ENCODE assay signal across 11 cellular contexts in the genomic region with DNA sequence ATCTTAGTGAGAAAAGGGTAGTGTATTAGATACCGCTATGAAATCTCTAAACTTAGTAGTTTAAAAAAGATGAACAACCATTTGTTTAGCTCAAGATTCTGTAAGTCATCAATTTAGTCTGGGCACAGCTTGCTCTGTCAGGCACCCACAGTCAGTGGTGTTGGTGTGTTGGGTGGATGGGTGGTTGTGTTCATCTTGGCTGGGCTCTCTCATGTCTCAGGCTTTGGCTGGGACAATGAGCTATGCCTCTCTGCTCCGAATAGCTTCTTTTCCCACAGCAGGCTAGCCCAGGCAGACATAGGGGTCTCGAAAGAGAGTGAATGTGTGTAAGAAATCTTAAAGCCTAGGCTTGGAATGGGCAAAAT.
DNase-seq lines count a peak whose midpoint lies in the region; ATAC-seq and TF ChIP-seq lines count a peak whose summit lies in the region.
"Had no signal": no experiment of that assay in that cellular context is flagged by ENCODE, and none has a peak within 500 bp of the region (broad histone marks: within the 10 kb centered on the region; RNA-seq: fewer than 3 reads in every experiment).

No MANE protein-coding gene starts in this region.

- no peak overlapping the region for H3K27ac ChIP-seq in GM23338 (ENCODE audit: low read depth)
- H3K27ac ChIP-seq: epithelial cell of prostate had no signal

- no peaks in the 10 kb centered on the region for H4K20me1 ChIP-seq in GM23338 (replicated peaks; ENCODE audit: insufficient read depth)

- H3K36me3 Mint-ChIP-seq in activated T-helper 17 cell treated with anti-CD3 and anti-CD28 coated beads, Interleukin-2, amount 50 U/mL, for 72 hours (ENCODE audit: low read depth): no peaks in the 10 kb centered on the region
- no peaks in the 10 kb centered on the region; the same call in 2 of the 3 replicates for H3K36me3 Mint-ChIP-seq in GM23338 (ENCODE audit: low read depth)

- H2AFZ ChIP-seq in GM23338: no peak overlapping the region; the same call in 1 of the 2 replicates

- peak; percentile 26 for ATAC-seq in GM18858 (IDR thresholded peaks at IDR 0.05; ENCODE audit: unreplicated experiment)
- ATAC-seq in GM21390 (IDR thresholded peaks at IDR 0.05; ENCODE audit: unreplicated experiment): peak; percentile 27
- ATAC-seq in HG03025 (IDR thresholded peaks at IDR 0.05; ENCODE audit: low FRiP score, unreplicated experiment): peak; percentile 44
- ATAC-seq in activated T-helper 17 cell treated with anti-CD3 and anti-CD28 coated beads, Interleukin-2, amount 50 U/mL, for 72 hours (replicated peaks): peak; percentile 18
- no peak for ATAC-seq in GM23338

- H3K79me2 ChIP-seq in GM23338 (replicated peaks; ENCODE audit: insufficient read depth): no peaks in the 10 kb centered on the region

- H3F3A ChIP-seq in GM23338 (replicated peaks; ENCODE audit: low read depth): no peaks in the 10 kb centered on the region

- H3K9me2 ChIP-seq in GM23338 (ENCODE audit: insufficient read depth): peaks cover 23% of the 10 kb centered on the region

- no peak for TF ChIP-seq CTCF in GM23338 (conservative IDR thresholded peaks at IDR 0.05; ENCODE audit: low read depth in 2 of 2)

- peaks cover 22% of the 10 kb centered on the region for H3K4me1 Mint-ChIP-seq in activated T-helper 17 cell treated with anti-CD3 and anti-CD28 coated beads, Interleukin-2, amount 50 U/mL, for 72 hours
- H3K4me1 Mint-ChIP-seq in GM23338: peaks cover 20% of the 10 kb centered on the region

- H3K4me3 Mint-ChIP-seq in activated T-helper 17 cell treated with anti-CD3 and anti-CD28 coated beads, Interleukin-2, amount 50 U/mL, for 72 hours: peak overlapping the region; percentile 31
- H3K4me3 Mint-ChIP-seq in GM23338: no peak overlapping the region

- no peak overlapping the region for H3K4me2 ChIP-seq in GM23338

- H3K9me3 Mint-ChIP-seq in activated T-helper 17 cell treated with anti-CD3 and anti-CD28 coated beads, Interleukin-2, amount 50 U/mL, for 72 hours: no peaks in the 10 kb centered on the region
- H3K9me3 Mint-ChIP-seq in GM23338: 0 out of 3 replicates have a peak, but pooled peaks cover 2% of the 10 kb centered on the region

- H3K36me3 ChIP-seq in GM23338 (ENCODE audit: insufficient read depth) (no peaks in the 10 kb centered on the region), H7 (replicated peaks; ENCODE audit: control insufficient read depth, insufficient read depth, low read length) (no peaks in the 10 kb centered on the region)

- H3K27me3 Mint-ChIP-seq in activated T-helper 17 cell treated with anti-CD3 and anti-CD28 coated beads, Interleukin-2, amount 50 U/mL, for 72 hours: no peaks in the 10 kb centered on the region
- peaks cover 14% of the 10 kb centered on the region for H3K27me3 Mint-ChIP-seq in GM23338 (ENCODE audit: insufficient read depth, low read depth, poor library complexity)

- peaks cover 20% of the 10 kb centered on the region for H3K4me1 ChIP-seq in GM23338 (ENCODE audit: insufficient read depth)

- H3K27ac Mint-ChIP-seq in activated T-helper 17 cell treated with anti-CD3 and anti-CD28 coated beads, Interleukin-2, amount 50 U/mL, for 72 hours: peak overlapping the region; percentile 65
- H3K27ac Mint-ChIP-seq in GM23338: no peak overlapping the region; the same call in 1 of the 2 replicates

- H3K4me3 ChIP-seq in GM23338 (no peak overlapping the region), H7 (ENCODE audit: insufficient read depth, low read depth, low read length) (no peak overlapping the region)

- no peak for DNase-seq in GM23338 (ENCODE audit: low spot score)
- no peak for DNase-seq in H7
- DNase-seq in NCI-H1694 (lab: John Stamatoyannopoulos, UW): no peak
- no peak for DNase-seq in activated naive CD4-positive, alpha-beta T cell treated with anti-CD3 and anti-CD28 coated beads, Interleukin-2, amount 50 U/mL, for 16 hours
- DNase-seq: activated CD8-positive, alpha-beta memory T cell treated with anti-CD3 and anti-CD28 coated beads for 24 hours; NCI-H82 had no signal

- H3K27me3 ChIP-seq in GM23338 (ENCODE audit: insufficient read depth) (no peaks in the 10 kb centered on the region; the same call in 1 of the 2 replicates), H7 (ENCODE audit: control insufficient read depth, insufficient read depth, low read length) (no peaks in the 10 kb centered on the region; the same call in 1 of the 2 replicates)

TF ChIP-seq in GM23338, 12 proteins besides CTCF, POLR2A, EP300 and RAD21:
- TF ChIP-seq STAT1 (IDR thresholded peaks at IDR 0.05; ENCODE audit: unreplicated experiment): no peak
- TF ChIP-seq, protein P1, sequence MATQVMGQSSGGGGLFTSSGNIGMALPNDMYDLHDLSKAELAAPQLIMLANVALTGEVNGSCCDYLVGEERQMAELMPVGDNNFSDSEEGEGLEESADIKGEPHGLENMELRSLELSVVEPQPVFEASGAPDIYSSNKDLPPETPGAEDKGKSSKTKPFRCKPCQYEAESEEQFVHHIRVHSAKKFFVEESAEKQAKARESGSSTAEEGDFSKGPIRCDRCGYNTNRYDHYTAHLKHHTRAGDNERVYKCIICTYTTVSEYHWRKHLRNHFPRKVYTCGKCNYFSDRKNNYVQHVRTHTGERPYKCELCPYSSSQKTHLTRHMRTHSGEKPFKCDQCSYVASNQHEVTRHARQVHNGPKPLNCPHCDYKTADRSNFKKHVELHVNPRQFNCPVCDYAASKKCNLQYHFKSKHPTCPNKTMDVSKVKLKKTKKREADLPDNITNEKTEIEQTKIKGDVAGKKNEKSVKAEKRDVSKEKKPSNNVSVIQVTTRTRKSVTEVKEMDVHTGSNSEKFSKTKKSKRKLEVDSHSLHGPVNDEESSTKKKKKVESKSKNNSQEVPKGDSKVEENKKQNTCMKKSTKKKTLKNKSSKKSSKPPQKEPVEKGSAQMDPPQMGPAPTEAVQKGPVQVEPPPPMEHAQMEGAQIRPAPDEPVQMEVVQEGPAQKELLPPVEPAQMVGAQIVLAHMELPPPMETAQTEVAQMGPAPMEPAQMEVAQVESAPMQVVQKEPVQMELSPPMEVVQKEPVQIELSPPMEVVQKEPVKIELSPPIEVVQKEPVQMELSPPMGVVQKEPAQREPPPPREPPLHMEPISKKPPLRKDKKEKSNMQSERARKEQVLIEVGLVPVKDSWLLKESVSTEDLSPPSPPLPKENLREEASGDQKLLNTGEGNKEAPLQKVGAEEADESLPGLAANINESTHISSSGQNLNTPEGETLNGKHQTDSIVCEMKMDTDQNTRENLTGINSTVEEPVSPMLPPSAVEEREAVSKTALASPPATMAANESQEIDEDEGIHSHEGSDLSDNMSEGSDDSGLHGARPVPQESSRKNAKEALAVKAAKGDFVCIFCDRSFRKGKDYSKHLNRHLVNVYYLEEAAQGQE (IDR thresholded peaks at IDR 0.05; ENCODE audit: unreplicated experiment): no peak
- TF ChIP-seq NANOG (IDR thresholded peaks at IDR 0.05; ENCODE audit: borderline replicate concordance): no peak
- TF ChIP-seq EZH2phosphoT487 (IDR thresholded peaks at IDR 0.05; ENCODE audit: unreplicated experiment): no peak
